Comparison of ENCODE assay signal across 8 cellular contexts in the genomic region with DNA sequence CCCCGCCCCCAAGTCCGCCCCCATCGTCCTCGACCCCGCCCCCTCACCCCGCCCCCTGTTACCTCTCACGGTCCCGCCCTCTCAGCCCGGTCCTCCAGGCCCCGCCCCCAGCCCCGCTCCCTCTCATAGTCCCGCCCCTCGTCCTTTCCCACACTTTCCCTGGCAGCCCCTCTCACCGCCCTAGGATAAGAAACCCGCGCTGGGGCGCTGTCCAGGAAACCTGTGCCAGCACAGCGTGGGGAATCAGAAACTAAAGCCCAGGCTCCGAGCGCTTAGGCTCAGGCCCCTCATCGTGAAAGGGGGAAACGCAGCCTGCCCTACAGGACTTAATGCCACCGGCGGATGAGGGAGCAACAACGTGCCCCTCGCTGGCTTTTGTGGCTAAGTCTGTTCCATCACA. TPM values are rescaled to one million over a fixed set of nuclear protein-coding genes. Genes with fewer than 3 reads are reported as not detected.
A peak's percentile ranks its signal among the peaks of the same experiment; 100 is the strongest.
DNase-seq lines count a peak whose midpoint lies in the region; ATAC-seq lines count a peak whose summit lies in the region.

No MANE protein-coding gene starts in this region.

- H3K9me3 ChIP-seq in SJCRH30 (replicated peaks), result no peaks in the 10 kb centered on the region; the same call in 1 of the 2 replicates
- H3K9me3 ChIP-seq in stomach smooth muscle (ENCODE audit: control insufficient read depth in 2 of 2, low read length in 2 of 2), result no peaks in the 10 kb centered on the region

- H3K4me3 Mint-ChIP-seq in memory B cell, result peak overlapping the region; percentile 83

- DNase-seq in GM03348 (ENCODE audit: low spot score) (peak; percentile 50), SJCRH30 (peak; percentile 22 to 32), dermis blood vessel endothelial cell (peak; percentile 59), memory B cell (ENCODE audit: low spot score in 2 of 2) (peak; percentile 11 to 39), UCSD-AML1 (lab: John Stamatoyannopoulos, UW; ENCODE audit: unreplicated experiment) (no peak)

- H3K27ac ChIP-seq in SJCRH30 (no peak overlapping the region), stomach smooth muscle (ENCODE audit: low read length) (no peak overlapping the region)

- H3K27ac Mint-ChIP-seq in memory B cell, result no peak overlapping the region

- H3K4me1 ChIP-seq in SJCRH30 (no peaks in the 10 kb centered on the region), stomach smooth muscle (ENCODE audit: control insufficient read depth, insufficient read depth, low read length) (no peaks in the 10 kb centered on the region)

- H3K27me3 Mint-ChIP-seq in memory B cell, result peaks cover 3% of the 10 kb centered on the region

- peak; percentile 77 for ATAC-seq in memory B cell (ENCODE audit: low read depth)
- no peak for ATAC-seq in HG02885 (IDR thresholded peaks at IDR 0.05; ENCODE audit: poor library complexity, unreplicated experiment)
- no peak for ATAC-seq in HG02884 (IDR thresholded peaks at IDR 0.05; ENCODE audit: unreplicated experiment)

- no peaks in the 10 kb centered on the region for H3K9me3 Mint-ChIP-seq in memory B cell

- no peaks in the 10 kb centered on the region for H3K36me3 Mint-ChIP-seq in memory B cell

- H3K36me3 ChIP-seq in SJCRH30 (no peaks in the 10 kb centered on the region), stomach smooth muscle (ENCODE audit: control insufficient read depth in 2 of 2, insufficient read depth in 2 of 2, low read length in 2 of 2) (no peaks in the 10 kb centered on the region)

- H3K27me3 ChIP-seq in SJCRH30 (no peaks in the 10 kb centered on the region), stomach smooth muscle (ENCODE audit: control insufficient read depth in 1 of 2, insufficient read depth in 2 of 2, low read length in 2 of 2) (peaks cover 3 to 6% of the 10 kb centered on the region in 2 donors)

- peaks cover 25% of the 10 kb centered on the region for H3K4me1 Mint-ChIP-seq in memory B cell

- no peak overlapping the region for H3K9ac ChIP-seq in stomach smooth muscle (ENCODE audit: low read length in 2 of 2)

- H3K4me3 ChIP-seq in SJCRH30, result no peak overlapping the region
- H3K4me3 ChIP-seq in stomach smooth muscle (ENCODE audit: low read length in 2 of 2), result peak overlapping the region; percentile 11 to 15

RNA-seq across cellular contexts. Expression of a gene that starts 20.9 kb away (rescaled TPM):
- 0.06 TPM in 1 of 2 replicates, not detected in the other for total RNA-seq in SJCRH30 (2014; rRNA removed; shearing (Covaris generic))
- total RNA-seq in dermis blood vessel endothelial cell, result 1.9 TPM in 1 of 2 replicates, not detected in the other
